Comparison of ENCODE assay signal across 9 cellular contexts in genomic region chr1:71093938-71094337, GRCh38. TPM values are rescaled to one million over a fixed set of nuclear protein-coding genes. Genes with fewer than 3 reads are reported as not detected.
DNase-seq lines count a peak whose midpoint lies in the region; ATAC-seq and TF ChIP-seq lines count a peak whose summit lies in the region.
"Had no signal": no experiment of that assay in that cellular context is flagged by ENCODE, and none has a peak within 500 bp of the region (broad histone marks: within the 10 kb centered on the region; RNA-seq: fewer than 3 reads in every experiment).

No MANE protein-coding gene starts in this region.

- H3K4me1 ChIP-seq in breast epithelium (no peaks in the 10 kb centered on the region), PC-3 (ENCODE audit: insufficient read depth, low read length) (peaks cover 23% of the 10 kb centered on the region), esophagus muscularis mucosa (peaks cover 0 to 23% (median 17%) of the 10 kb centered on the region in 4 donors), upper lobe of right lung (no peaks in the 10 kb centered on the region)
- H3K4me1 ChIP-seq: esophagus squamous epithelium had no signal

- H2AFZ ChIP-seq in PC-3 (ENCODE audit: low read length), result no peak overlapping the region

- H3K4me3 ChIP-seq in breast epithelium (no peak overlapping the region), PC-3 (ENCODE audit: low read length) (no peak overlapping the region), esophagus muscularis mucosa (no peak overlapping the region), upper lobe of right lung (no peak overlapping the region)
- H3K4me3 ChIP-seq: esophagus squamous epithelium had no signal

- H3K27ac ChIP-seq in breast epithelium (no peak overlapping the region), PC-3 (ENCODE audit: low read length) (no peak overlapping the region), esophagus muscularis mucosa (replicated peaks in 1 of 4) (no peak overlapping the region), upper lobe of right lung (no peak overlapping the region)
- H3K27ac ChIP-seq: esophagus squamous epithelium had no signal

- H3K36me3 ChIP-seq in breast epithelium (no peaks in the 10 kb centered on the region), PC-3 (ENCODE audit: low read depth, low read length) (no peaks in the 10 kb centered on the region), esophagus muscularis mucosa (no peaks in the 10 kb centered on the region), upper lobe of right lung (no peaks in the 10 kb centered on the region)
- H3K36me3 ChIP-seq: esophagus squamous epithelium had no signal

- H3K27me3 ChIP-seq in breast epithelium (no peaks in the 10 kb centered on the region), PC-3 (ENCODE audit: low read length) (no peaks in the 10 kb centered on the region), esophagus muscularis mucosa (no peaks in the 10 kb centered on the region), upper lobe of right lung (no peaks in the 10 kb centered on the region)
- H3K27me3 ChIP-seq: esophagus squamous epithelium had no signal

- peak; percentile 17 for DNase-seq in MCF 10A (ENCODE audit: unreplicated experiment)
- no peak for DNase-seq in breast epithelium (ENCODE audit: low spot score in 2 of 2)
- peak; percentile 53 for DNase-seq in PC-3
- no peak for DNase-seq in esophagus muscularis mucosa (ENCODE audit: extremely low spot score)
- DNase-seq in upper lobe of right lung, result no peak
- no peak for DNase-seq in putamen (ENCODE audit: low spot score)
- no peak for DNase-seq in NCI-H1048 (lab: John Stamatoyannopoulos, UW)
- DNase-seq in NCI-H2029 (lab: John Stamatoyannopoulos, UW), result no peak
- DNase-seq: esophagus squamous epithelium had no signal

- H3K27me3 Mint-ChIP-seq in MCF 10A (ENCODE audit: insufficient read depth, unreplicated experiment), result no peaks in the 10 kb centered on the region

- POLR2A ChIA-PET in MCF 10A (lab: Yijun Ruan, JAX) (interaction anchor here (2.5 kb wide), 1 partner anchor 13 kb away, joined by 6 read pairs; the partner anchor contains the start of gene ZRANB2), PC-3 (lab: Charles Lee; ENCODE audit: unreplicated experiment) (no interaction called here)

- no peaks in the 10 kb centered on the region for H3F3A ChIP-seq in PC-3 (ENCODE audit: low read length, unreplicated experiment)

- H3K36me3 Mint-ChIP-seq in MCF 10A (ENCODE audit: insufficient read depth, unreplicated experiment), result no peaks in the 10 kb centered on the region

- no peaks in the 10 kb centered on the region for H3K9me3 Mint-ChIP-seq in MCF 10A (ENCODE audit: unreplicated experiment)

- 88% methylated on average over 1 of the region's 1 CpG for WGBS in esophagus muscularis mucosa

- TF ChIP-seq CTCF in MCF 10A (IDR thresholded peaks at IDR 0.05; ENCODE audit: unreplicated experiment) (peak; percentile 9), breast epithelium (IDR thresholded peaks at IDR 0.05) (peak in 1 of 3 donors; percentile 21), PC-3 (conservative IDR thresholded peaks at IDR 0.05; ENCODE audit: low read depth, low read length) (peak; percentile 57), esophagus muscularis mucosa (IDR thresholded peaks at IDR 0.05) (peak; percentile 37 to 60 (median 38)), upper lobe of right lung (IDR thresholded peaks at IDR 0.05) (peak; percentile 48)

- BruUV-seq in MCF 10A (replicated peaks; lab: Mats Ljungman, UMichigan), result no TSS peak
- no TSS peak for BruUV-seq in PC-3 (replicated peaks; lab: Mats Ljungman, UMichigan)

- no peaks in the 10 kb centered on the region for H4K20me1 ChIP-seq in PC-3 (ENCODE audit: low read length)

- H3K4me1 Mint-ChIP-seq in MCF 10A (ENCODE audit: insufficient read depth, unreplicated experiment), result no peaks in the 10 kb centered on the region

- no peak for TF ChIP-seq EP300 in esophagus muscularis mucosa (IDR thresholded peaks at IDR 0.05)

- no peak overlapping the region for H3K27ac Mint-ChIP-seq in MCF 10A (ENCODE audit: low read depth, unreplicated experiment)

- H3K9me3 ChIP-seq in breast epithelium (no peaks in the 10 kb centered on the region), PC-3 (ENCODE audit: low read length) (no peaks in the 10 kb centered on the region), esophagus muscularis mucosa (no peaks in the 10 kb centered on the region), upper lobe of right lung (no peaks in the 10 kb centered on the region)
- H3K9me3 ChIP-seq: esophagus squamous epithelium had no signal

- no peak overlapping the region for H3K9ac ChIP-seq in PC-3 (ENCODE audit: low read length)

- no peak for TF ChIP-seq POLR2A in breast epithelium (IDR thresholded peaks at IDR 0.05)
- TF ChIP-seq POLR2A in esophagus muscularis mucosa (IDR thresholded peaks at IDR 0.05; ENCODE audit: low read depth), result no peak

- ATAC-seq in PC-3, result peak; percentile 25; the same call in 1 of the 2 replicates
- no peak for ATAC-seq in upper lobe of right lung

- no peak overlapping the region for H3K4me2 ChIP-seq in PC-3 (ENCODE audit: low read length)

- intact Hi-C loops in MCF 10A (cut with micrococcal nuclease), result loop anchor here (2.0 to 10.0 kb wide), 4 partner anchors 101 to 943 kb away; no protein-coding TSS in a partner anchor
- intact Hi-C loops in breast epithelium (cut with DNase I; ENCODE audit: low total_unique reads), result no loop called here
- intact Hi-C loops in PC-3 (cut with micrococcal nuclease), result loop anchor here (1.0 to 5.0 kb wide), 4 partner anchors 102 to 943 kb away; no protein-coding TSS in a partner anchor
- intact Hi-C loops in esophagus muscularis mucosa (cut with DNase I), result no loop called here
- intact Hi-C loops in upper lobe of right lung (cut with DNase I), result no loop called here

- H3K4me3 Mint-ChIP-seq in MCF 10A (ENCODE audit: unreplicated experiment), result no peak overlapping the region

- H3K79me2 ChIP-seq in PC-3 (ENCODE audit: low read length), result no peaks in the 10 kb centered on the region

- no peaks in the 10 kb centered on the region for H3K9me2 ChIP-seq in PC-3 (replicated peaks; ENCODE audit: low read length)

- CTCF ChIA-PET in MCF 10A (lab: Yijun Ruan, JAX) (interaction anchor here (0.7 to 1.8 kb wide), 8 partner anchors 9 to 1155 kb away, joined by 3 to 5 read pairs (median 3); partner anchors contain the start of gene ANKRD13C), PC-3 (lab: Charles Lee) (no interaction called here)

RNA-seq across cellular contexts. Expression of gene ZRANB2, which starts 13.1 kb away (rescaled TPM):
- 134 and 164 TPM in 2 replicates for total RNA-seq in MCF 10A (2022)
- 100 to 1,000 TPM in 1 of 3 donors, 10 to 100 TPM in 2; 90.9 to 149 (median 92.4) TPM for total RNA-seq in breast epithelium
- 38.7 and 45.5 TPM in 2 replicates for total RNA-seq in PC-3 (2014; rRNA removed)
- total RNA-seq in esophagus muscularis mucosa, result 10 to 100 TPM; 37.2 to 65.6 (median 40.0) TPM
- total RNA-seq in upper lobe of right lung, result 85.0 TPM

RNA-seq across cellular contexts. Expression of gene PTGER3, which starts 46.3 kb away (rescaled TPM):
- not detected in 2 replicates for total RNA-seq in MCF 10A (2022)
- 100 to 1,000 TPM in 1 of 3 donors, 10 to 100 TPM in 2; 43.3 to 193 (median 52.1) TPM for total RNA-seq in breast epithelium
- total RNA-seq in PC-3 (2014; rRNA removed), result 0.11 and 0.40 TPM in 2 replicates
- 10 to 100 TPM in 3 of 4 donors, 1 to 10 TPM in 1; 5.4 to 34.8 (median 19.2) TPM for total RNA-seq in esophagus muscularis mucosa
- total RNA-seq in upper lobe of right lung, result 2.7 TPM

Comparison
In these comparisons a context has a peak if more than half of its experiments do, and no peak if none do; other contexts are left out.
1. DNase-seq: peak in MCF 10A (single experiment) and PC-3 (single experiment); none in breast epithelium (0 of 2), esophagus muscularis mucosa (single experiment), upper lobe of right lung (single experiment), putamen (single experiment), NCI-H1048 (single experiment) and NCI-H2029 (single experiment).
2. intact Hi-C loops: an anchor here in MCF 10A (2.0 to 10.0 kb wide) and PC-3 (1.0 to 5.0 kb wide); none called in breast epithelium, esophagus muscularis mucosa and upper lobe of right lung.